In genomic region chr9:129416831-129417604, GRCh38 we compare ENCODE assay signal across 11 cellular contexts.
DNase-seq lines count a peak whose midpoint lies in the region; ATAC-seq and TF ChIP-seq lines count a peak whose summit lies in the region.
"Had no signal": no experiment of that assay in that cellular context is flagged by ENCODE, and none has a peak within 500 bp of the region (broad histone marks: within the 10 kb centered on the region; RNA-seq: fewer than 3 reads in every experiment).

No MANE protein-coding gene starts in this region.

- no peak for ATAC-seq in lung (ENCODE audit: insufficient read depth, low FRiP score)
- ATAC-seq in GM21526 (IDR thresholded peaks at IDR 0.05; ENCODE audit: low FRiP score, unreplicated experiment) = no peak
- no peak for ATAC-seq in GM18909 (IDR thresholded peaks at IDR 0.05; ENCODE audit: poor library complexity, unreplicated experiment)
- ATAC-seq: WTC11 had no signal

- no peak for TF ChIP-seq CTCF in CD14-positive monocyte (IDR thresholded peaks at IDR 0.05)
- TF ChIP-seq CTCF in HEK293 (tag by site-specific recombination; IDR thresholded peaks at IDR 0.05) = no peak
- TF ChIP-seq CTCF in lung (IDR thresholded peaks at IDR 0.05; ENCODE audit: control extremely low read depth, extremely low read depth) = no peak

- POLR2A ChIA-PET in HEK293 (lab: Yijun Ruan, JAX) = no interaction called here

- DNase-seq in CD14-positive monocyte (ENCODE audit: low spot score) (peak; percentile 72), SK-N-DZ (ENCODE audit: low spot score) (peak; percentile 88), lung (ENCODE audit: low spot score) (no peak), NCI-H1436 treated with DMSO at 0.1 percent for 48 hours (lab: John Stamatoyannopoulos, UW) (no peak), NCI-H2081 treated with DMSO at 0.1 percent for 48 hours (lab: John Stamatoyannopoulos, UW) (no peak)
- DNase-seq: GF-D8, NCI-H526 treated with DMSO at 0.1 percent for 48 hours had no signal

- H3K27ac Mint-ChIP-seq in CD14-positive monocyte = peak overlapping the region; percentile 90 to 97 (median 94)
- H3K27ac Mint-ChIP-seq: WTC11 had no signal

- peaks cover 0 to 2% of the 10 kb centered on the region in 2 donors for H3K36me3 Mint-ChIP-seq in CD14-positive monocyte
- H3K36me3 Mint-ChIP-seq: WTC11 had no signal

- H3K27ac ChIP-seq in HEK293 (ENCODE audit: extremely low read depth, low read depth, low read length) (no peak overlapping the region), lung (ENCODE audit: low read depth in 1 of 2, low read length in 1 of 2) (peak overlapping the region; percentile 27 to 28)

- H3K36me3 ChIP-seq in HEK293 (ENCODE audit: control insufficient read depth in 2 of 2, insufficient read depth in 1 of 2, low read length in 2 of 2) = no peaks in the 10 kb centered on the region
- H3K36me3 ChIP-seq in lung (ENCODE audit: control insufficient read depth in 2 of 2, insufficient read depth in 2 of 2, low read length in 2 of 2) = no peaks in the 10 kb centered on the region

- no peaks in the 10 kb centered on the region for H3K9me3 Mint-ChIP-seq in CD14-positive monocyte
- H3K9me3 Mint-ChIP-seq: WTC11 had no signal

- intact Hi-C loops in CD14-positive monocyte (cut with micrococcal nuclease) = no loop called here

- CTCF ChIA-PET in HEK293 (lab: Yijun Ruan, JAX) = no interaction called here

- no peaks in the 10 kb centered on the region for H3K27me3 ChIP-seq in lung (ENCODE audit: control insufficient read depth, insufficient read depth)

- H3K4me1 ChIP-seq in HEK293 (ENCODE audit: control insufficient read depth, insufficient read depth, low read length) (peaks cover 3% of the 10 kb centered on the region; the same call in 1 of the 2 replicates), lung (ENCODE audit: control insufficient read depth in 2 of 2, insufficient read depth in 2 of 2, low read length in 2 of 2) (peaks cover 0 to 14% of the 10 kb centered on the region in 2 donors)

- peaks cover 38% of the 10 kb centered on the region for H3K4me1 Mint-ChIP-seq in CD14-positive monocyte

- H3K4me3 Mint-ChIP-seq in CD14-positive monocyte = peak overlapping the region in 1 of 2 donors; percentile 73
- H3K4me3 Mint-ChIP-seq: WTC11 had no signal

- H3K4me3 ChIP-seq in HEK293 (ENCODE audit: low read depth, low read length) = no peak overlapping the region
- no peak overlapping the region for H3K4me3 ChIP-seq in lung

- peaks cover 0 to 5% (median 0%) of the 10 kb centered on the region in 3 donors for H3K27me3 Mint-ChIP-seq in CD14-positive monocyte (ENCODE audit: low read depth in 3 of 3)

- WGBS in lung, 2 donors = 67 to 70% methylated on average over 9 to 12 of the region's 12 CpGs

- H3K9me3 ChIP-seq in HEK293 (ENCODE audit: control insufficient read depth, insufficient read depth, low read depth, low read length) = no peaks in the 10 kb centered on the region
- no peaks in the 10 kb centered on the region for H3K9me3 ChIP-seq in lung (ENCODE audit: control insufficient read depth in 2 of 2, insufficient read depth in 1 of 2, low read length in 1 of 2)

TF ChIP-seq in HEK293, 187 proteins besides CTCF, POLR2A, EP300 and RAD21:
- TF ChIP-seq ZNF112 (tag by site-specific recombination; IDR thresholded peaks at IDR 0.05) = no peak
- no peak for TF ChIP-seq ZNF549 (tag by site-specific recombination; IDR thresholded peaks at IDR 0.05)
- TF ChIP-seq ZNF366 (tag by site-specific recombination; conservative IDR thresholded peaks at IDR 0.05) = peak; percentile 98
- TF ChIP-seq KLF17 (tag by site-specific recombination; IDR thresholded peaks at IDR 0.05) = no peak
- TF ChIP-seq ZNF18 (tag by site-specific recombination; IDR thresholded peaks at IDR 0.05) = no peak
- no peak for TF ChIP-seq ZXDB (tag by site-specific recombination; IDR thresholded peaks at IDR 0.05)
- TF ChIP-seq ZSCAN16 (tag by site-specific recombination; IDR thresholded peaks at IDR 0.05) = peak; percentile 85; the same call in 1 of the 2 replicates
- TF ChIP-seq SCRT1 (tag by site-specific recombination; IDR thresholded peaks at IDR 0.05; ENCODE audit: borderline replicate concordance) = no peak
- peak; percentile 91 for TF ChIP-seq ZBTB17 (tag by site-specific recombination; IDR thresholded peaks at IDR 0.05)

Comparison
In these comparisons a context has a peak if more than half of its experiments do, and no peak if none do; other contexts are left out.
1. DNase-seq: peak in CD14-positive monocyte (single experiment) and SK-N-DZ (single experiment); none in lung (single experiment), NCI-H1436 treated with DMSO at 0.1 percent for 48 hours (single experiment) and NCI-H2081 treated with DMSO at 0.1 percent for 48 hours (single experiment).